Comparison of ENCODE assay signal across 1 cellular context in genomic region chr19:38335949-38336637, GRCh38.
TF ChIP-seq lines count a peak whose summit lies in the region.

No MANE protein-coding gene starts in this region.

TF ChIP-seq in HEK293, 187 proteins besides CTCF, POLR2A, EP300 and RAD21 (continued from another document and continues in another):
- TF ChIP-seq ZBTB10 (tag by site-specific recombination; IDR thresholded peaks at IDR 0.05) (peak; percentile 92; the same call in 1 of the 2 replicates), ZNF292 (tag by site-specific recombination; IDR thresholded peaks at IDR 0.05; ENCODE audit: borderline replicate concordance, low read depth) (no peak), YY2 (tag by site-specific recombination; IDR thresholded peaks at IDR 0.05) (peak; percentile 72; the same call in 1 of the 2 replicates), ZNF530 (tag by site-specific recombination; IDR thresholded peaks at IDR 0.05; ENCODE audit: low read depth) (peak; percentile 33; the same call in 1 of the 2 replicates), ZNF324 (tag by site-specific recombination; IDR thresholded peaks at IDR 0.05) (peak; percentile 98), ZIC2 (tag by site-specific recombination; IDR thresholded peaks at IDR 0.05) (no peak), ZBTB1 (tag by site-specific recombination; IDR thresholded peaks at IDR 0.05) (0 out of 2 replicates have a peak, but pooled peaks have one; percentile 13), RBAK (tag by site-specific recombination; IDR thresholded peaks at IDR 0.05) (no peak), ZNF664 (tag by site-specific recombination; IDR thresholded peaks at IDR 0.05) (no peak), ZNF391 (tag by site-specific recombination; IDR thresholded peaks at IDR 0.05; ENCODE audit: borderline replicate concordance, low read depth) (peak; percentile 94; the same call in 1 of the 2 replicates), ZNF266 (tag by site-specific recombination; IDR thresholded peaks at IDR 0.05; ENCODE audit: low read depth) (peak; percentile 71; the same call in 1 of the 2 replicates), ZNF280D (tag by site-specific recombination; IDR thresholded peaks at IDR 0.05) (peak; percentile 90), KLF16 (tag by site-specific recombination; IDR thresholded peaks at IDR 0.05) (peak; percentile 69), ZNF670 (tag by site-specific recombination; IDR thresholded peaks at IDR 0.05; ENCODE audit: low read depth) (no peak), ZNF785 (tag by site-specific recombination; IDR thresholded peaks at IDR 0.05) (peak; percentile 96; the same call in 1 of the 2 replicates), ZNF433 (tag by site-specific recombination; IDR thresholded peaks at IDR 0.05; ENCODE audit: low read depth) (no peak), ZBTB26 (tag by site-specific recombination; optimal IDR thresholded peaks at IDR 0.05) (peak; percentile 91), ZBTB20 (tag by site-specific recombination; IDR thresholded peaks at IDR 0.05) (peak; percentile 98), SP2 (tag by site-specific recombination; IDR thresholded peaks at IDR 0.05) (peak; percentile 90), BCL11B (tag by site-specific recombination; IDR thresholded peaks at IDR 0.05; ENCODE audit: low read depth) (peak; percentile 45; the same call in 1 of the 2 replicates), SCRT1 (tag by site-specific recombination; IDR thresholded peaks at IDR 0.05; ENCODE audit: borderline replicate concordance) (no peak), ZFP69B (tag by site-specific recombination; IDR thresholded peaks at IDR 0.05) (peak; percentile 61; the same call in 1 of the 2 replicates), ZNF621 (tag by site-specific recombination; IDR thresholded peaks at IDR 0.05) (no peak), ZNF248 (tag by site-specific recombination; IDR thresholded peaks at IDR 0.05) (no peak), ZSCAN5A (tag by site-specific recombination; IDR thresholded peaks at IDR 0.05) (0 out of 2 replicates have a peak, but pooled peaks have one; percentile 59), ZSCAN18 (tag by site-specific recombination; IDR thresholded peaks at IDR 0.05) (peak; percentile 91), SETDB1 (IDR thresholded peaks at IDR 0.05; ENCODE audit: insufficient read length, low read length) (no peak), ZNF792 (tag by site-specific recombination; IDR thresholded peaks at IDR 0.05) (peak; percentile 92; the same call in 1 of the 2 replicates), ZNF561 (tag by site-specific recombination; IDR thresholded peaks at IDR 0.05; ENCODE audit: borderline replicate concordance) (no peak), KLF9 (tag by site-specific recombination; IDR thresholded peaks at IDR 0.05; ENCODE audit: low read depth) (no peak; the same call in 1 of the 2 replicates), ZFP37 (tag by site-specific recombination; IDR thresholded peaks at IDR 0.05) (peak; percentile 75; the same call in 1 of the 2 replicates), ZNF157 (tag by site-specific recombination; IDR thresholded peaks at IDR 0.05) (peak; percentile 66; the same call in 1 of the 2 replicates), INSM2 (tag by site-specific recombination; IDR thresholded peaks at IDR 0.05) (peak; percentile 64; the same call in 1 of the 2 replicates), ZNF26 (tag by site-specific recombination; IDR thresholded peaks at IDR 0.05) (no peak), ZSCAN23 (tag by site-specific recombination; IDR thresholded peaks at IDR 0.05) (no peak), ZNF555 (tag by site-specific recombination; conservative IDR thresholded peaks at IDR 0.05) (no peak), ZNF704 (tag by site-specific recombination; IDR thresholded peaks at IDR 0.05) (no peak), HOXA7 (CRISPR knock-in tag; IDR thresholded peaks at IDR 0.05; ENCODE audit: borderline replicate concordance) (no peak), ZNF155 (tag by site-specific recombination; IDR thresholded peaks at IDR 0.05) (no peak), ZNF521 (tag by site-specific recombination; IDR thresholded peaks at IDR 0.05) (no peak), REST (tag by site-specific recombination; IDR thresholded peaks at IDR 0.05) (peak; percentile 74)
